In genomic region chr11:16767957-16768356, GRCh38 we compare ENCODE assay signal across 10 cellular contexts.
"Had no signal": no experiment of that assay in that cellular context is flagged by ENCODE, and none has a peak within 500 bp of the region (broad histone marks: within the 10 kb centered on the region; RNA-seq: fewer than 3 reads in every experiment).

No MANE protein-coding gene starts in this region.

- H3K4me3 Mint-ChIP-seq: H9 had no signal

- H3K27ac ChIP-seq: GM23248, HL-60, KMS-11 had no signal

- H3K27ac Mint-ChIP-seq: H9 had no signal

- H3K9ac ChIP-seq: GM23248, KMS-11 had no signal

- FAIRE-seq: H54, HTR-8/SVneo had no signal

- H3K4me3 ChIP-seq: GM23248 had no signal

- H3K9me3 Mint-ChIP-seq: H9 had no signal

- H2AFZ ChIP-seq: GM23248 had no signal

- H3K4me2 ChIP-seq: KMS-11 had no signal

- DNase-seq: GM23248, GOT3, H9, HCEC 1CT, IMR-90, KBM-7 had no signal
